Comparison of ENCODE assay signal across 21 cellular contexts in the genomic region with DNA sequence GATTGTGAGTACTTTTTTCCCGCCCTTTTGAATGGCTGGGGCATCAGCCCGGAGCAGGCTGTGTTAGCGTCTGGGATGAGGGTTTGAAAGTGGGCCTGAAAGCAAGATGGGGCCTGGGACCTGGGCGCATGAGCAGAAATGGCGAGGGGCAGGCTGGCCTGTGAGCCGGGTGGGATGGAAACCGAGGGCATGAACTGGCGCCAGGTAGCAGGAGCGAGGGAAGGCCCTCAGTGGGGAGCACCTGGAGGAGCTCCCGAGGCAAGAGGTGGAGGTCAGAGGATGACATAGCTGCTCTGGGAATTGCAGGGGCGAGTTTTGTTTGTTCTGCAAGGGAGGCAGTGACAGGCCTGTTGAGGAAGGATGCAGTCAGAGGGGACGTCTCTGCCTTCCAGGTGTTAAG.
"Had no signal": no experiment of that assay in that cellular context is flagged by ENCODE, and none has a peak within 500 bp of the region (broad histone marks: within the 10 kb centered on the region; RNA-seq: fewer than 3 reads in every experiment).

No MANE protein-coding gene starts in this region.

- H3K27me3 Mint-ChIP-seq: activated naive CD8-positive, alpha-beta T cell treated with anti-CD3 and anti-CD28 coated beads for 36 hours; stimulated activated naive CD8-positive, alpha-beta T cell treated with anti-CD3 and anti-CD28 coated beads, Interleukin-15, Interleukin-2, amounts not matched to agents 100 ng/mL and 50 ng/mL, for 24 hours had no signal

- H3K9me3 Mint-ChIP-seq: activated CD8-positive, alpha-beta T cell treated with anti-CD3 and anti-CD28 coated beads for 36 hours; activated naive CD8-positive, alpha-beta T cell treated with anti-CD3 and anti-CD28 coated beads for 36 hours; activated T-cell treated with anti-CD3 and anti-CD28 coated beads, Interleukin-2, amount 50 U/mL, for 4 hours; endodermal cell; stimulated activated naive CD8-positive, alpha-beta T cell treated with anti-CD3 and anti-CD28 coated beads, Interleukin-15, Interleukin-2, amounts not matched to agents 100 ng/mL and 50 ng/mL, for 24 hours had no signal

- H3K36me3 Mint-ChIP-seq: natural killer cell had no signal

- DNase-seq: activated CD4-positive, alpha-beta T cell treated with anti-CD3 and anti-CD28 coated beads, Interleukin-2, amount 10 ng/mL, durations not matched to agents 7 days and 5 days; activated CD8-positive, alpha-beta T cell treated with anti-CD3 and anti-CD28 coated beads for 36 hours; activated naive CD4-positive, alpha-beta T cell treated with Interleukin-2 at 50 U/mL for 16 hours; activated naive CD8-positive, alpha-beta T cell treated with anti-CD3 and anti-CD28 coated beads for 36 hours; activated T-cell treated with anti-CD3 and anti-CD28 coated beads, Interleukin-2, amount 50 U/mL, for 4 hours; amniotic stem cell; cerebellar nuclear complex; cortex of kidney; endodermal cell; esophagus squamous epithelium; gastrocnemius medialis; hypothalamus; left ventricle myocardium superior; midbrain; natural killer cell; nucleus accumbens; retina; stimulated activated CD4-positive, alpha-beta T cell treated with anti-CD3 and anti-CD28 coated beads, Interleukin-4, amount 100 ng/mL, for 24 hours; tibial artery had no signal

- H3K4me1 Mint-ChIP-seq: activated naive CD8-positive, alpha-beta T cell treated with anti-CD3 and anti-CD28 coated beads for 36 hours; endodermal cell had no signal

- H3K27ac Mint-ChIP-seq: activated CD4-positive, alpha-beta T cell treated with anti-CD3 and anti-CD28 coated beads, Interleukin-2, amount 10 ng/mL, durations not matched to agents 7 days and 5 days; activated CD8-positive, alpha-beta T cell treated with anti-CD3 and anti-CD28 coated beads for 36 hours; activated naive CD8-positive, alpha-beta T cell treated with anti-CD3 and anti-CD28 coated beads for 36 hours; endodermal cell; stimulated activated naive CD8-positive, alpha-beta T cell treated with anti-CD3 and anti-CD28 coated beads, Interleukin-15, Interleukin-2, amounts not matched to agents 100 ng/mL and 50 ng/mL, for 24 hours had no signal

- H3K4me3 Mint-ChIP-seq: activated CD4-positive, alpha-beta T cell treated with anti-CD3 and anti-CD28 coated beads, Interleukin-2, amount 10 ng/mL, durations not matched to agents 7 days and 5 days; activated CD8-positive, alpha-beta T cell treated with anti-CD3 and anti-CD28 coated beads for 36 hours; activated naive CD8-positive, alpha-beta T cell treated with anti-CD3 and anti-CD28 coated beads for 36 hours; activated T-cell treated with anti-CD3 and anti-CD28 coated beads, Interleukin-2, amount 50 U/mL, for 4 hours; endodermal cell; natural killer cell; stimulated activated naive CD8-positive, alpha-beta T cell treated with anti-CD3 and anti-CD28 coated beads, Interleukin-15, Interleukin-2, amounts not matched to agents 100 ng/mL and 50 ng/mL, for 24 hours had no signal

- ATAC-seq: activated CD8-positive, alpha-beta T cell treated with anti-CD3 and anti-CD28 coated beads for 36 hours; activated T-cell treated with anti-CD3 and anti-CD28 coated beads, Interleukin-2, amount 50 U/mL, for 4 hours; gastrocnemius medialis; left ventricle myocardium superior had no signal

- H3K27ac ChIP-seq: breast epithelium, esophagus squamous epithelium, gastrocnemius medialis, tibial artery had no signal

- H3K9me3 ChIP-seq: breast epithelium, esophagus squamous epithelium, gastrocnemius medialis had no signal

- H3K36me3 ChIP-seq: breast epithelium, esophagus squamous epithelium, gastrocnemius medialis, tibial artery had no signal

- H3K27me3 ChIP-seq: breast epithelium, esophagus squamous epithelium, gastrocnemius medialis, tibial artery had no signal

- H3K4me1 ChIP-seq: breast epithelium, tibial artery had no signal

- H3K4me3 ChIP-seq: breast epithelium, esophagus squamous epithelium, gastrocnemius medialis, tibial artery had no signal
